In genomic region chr7:102119925-102120324, GRCh38 we compare ENCODE assay signal across 23 cellular contexts.
DNase-seq lines count a peak whose midpoint lies in the region; ATAC-seq and TF ChIP-seq lines count a peak whose summit lies in the region.
"Had no signal": no experiment of that assay in that cellular context is flagged by ENCODE, and none has a peak within 500 bp of the region (broad histone marks: within the 10 kb centered on the region; RNA-seq: fewer than 3 reads in every experiment).

No MANE protein-coding gene starts in this region.

- CTCF ChIA-PET in RWPE1 (lab: Yijun Ruan, JAX), result no interaction called here

- H3K4me3 Mint-ChIP-seq in nephron, result no peak overlapping the region
- H3K4me3 Mint-ChIP-seq: activated CD8-positive, alpha-beta memory T cell treated with anti-CD3 and anti-CD28 coated beads, Interleukin-2, amount 10 ng/mL, durations not matched to agents 7 days and 5 days; activated T-cell treated with anti-CD3 and anti-CD28 coated beads, Interleukin-2, amount 50 U/mL, for 72 hours; HFFc6; type B pancreatic cell had no signal

- peaks cover 60% of the 10 kb centered on the region for H3K36me3 Mint-ChIP-seq in nephron (ENCODE audit: low read depth)
- H3K36me3 Mint-ChIP-seq: activated CD8-positive, alpha-beta memory T cell treated with anti-CD3 and anti-CD28 coated beads, Interleukin-2, amount 10 ng/mL, durations not matched to agents 7 days and 5 days had no signal

- POLR2A ChIA-PET in RWPE1 (lab: Yijun Ruan, JAX; ENCODE audit: low non-redundant PET), result no interaction called here

- no peaks in the 10 kb centered on the region for H3K9me3 Mint-ChIP-seq in nephron
- H3K9me3 Mint-ChIP-seq: activated T-cell treated with anti-CD3 and anti-CD28 coated beads, Interleukin-2, amount 50 U/mL, for 72 hours; HFFc6; type B pancreatic cell had no signal

- peak overlapping the region; percentile 81 to 96 (median 93) for H3K27ac Mint-ChIP-seq in nephron
- H3K27ac Mint-ChIP-seq: activated CD8-positive, alpha-beta memory T cell treated with anti-CD3 and anti-CD28 coated beads, Interleukin-2, amount 10 ng/mL, durations not matched to agents 7 days and 5 days; HFFc6; type B pancreatic cell had no signal

- no peak overlapping the region for H3K4me3 ChIP-seq in testis
- H3K4me3 ChIP-seq: BLaER1 treated with 17β-estradiol and CSF1 and Interleukin-3, amounts not matched to agents 10 nM and 100 nM; gastrocnemius medialis; GM23248 had no signal

- no peak for DNase-seq in RWPE1 (ENCODE audit: low spot score)
- DNase-seq in testis, result no peak
- DNase-seq in DMS79 treated with DMSO at 0.1 percent for 48 hours (lab: John Stamatoyannopoulos, UW), result no peak
- no peak for DNase-seq in occipital lobe (lab: John Stamatoyannopoulos, UW)
- DNase-seq: activated CD4-positive, alpha-beta T cell treated with anti-CD3 and anti-CD28 coated beads, Interleukin-2, amount 50 U/mL, for 4 hours; activated CD8-positive, alpha-beta memory T cell treated with anti-CD3 and anti-CD28 coated beads, Interleukin-2, amount 10 ng/mL, durations not matched to agents 7 days and 5 days; activated naive CD4-positive, alpha-beta T cell; activated T-cell treated with anti-CD3 and anti-CD28 coated beads, Interleukin-2, amount 50 U/mL, for 72 hours; gastrocnemius medialis; GF-D8; GM23248; HFFc6; left cardiac atrium; NCI-H1694; NCI-H446; NCI-H774; stimulated activated CD4-positive, alpha-beta T cell treated with anti-CD3 and anti-CD28 coated beads, Interleukin-12 subunit alpha, Interleukin-12 subunit beta, amount 100 ng/mL, for 4 hours; stimulated activated CD4-positive, alpha-beta T cell treated with anti-CD3 and anti-CD28 coated beads, Interleukin-2, amount 100 ng/mL, for 48 hours had no signal

- TF ChIP-seq CTCF in RWPE1 (conservative IDR thresholded peaks at IDR 0.05; ENCODE audit: low read depth) (no peak), nephron (IDR thresholded peaks at IDR 0.05; ENCODE audit: unreplicated experiment in 3 of 3) (no peak), testis (IDR thresholded peaks at IDR 0.05) (no peak)

- intact Hi-C loops in testis (cut with DNase I; ENCODE audit: low total_unique reads), result no loop called here

- H3K27ac ChIP-seq in RWPE1, result peak overlapping the region; percentile 33
- H3K27ac ChIP-seq in cingulate gyrus (ENCODE audit: low read depth, low read length), result peak overlapping the region; percentile 78
- peak overlapping the region; percentile 6 to 12 for H3K27ac ChIP-seq in testis
- H3K27ac ChIP-seq: gastrocnemius medialis, GM23248 had no signal

- no peaks in the 10 kb centered on the region for H3K27me3 Mint-ChIP-seq in nephron (ENCODE audit: low read depth)
- H3K27me3 Mint-ChIP-seq: activated CD8-positive, alpha-beta memory T cell treated with anti-CD3 and anti-CD28 coated beads, Interleukin-2, amount 10 ng/mL, durations not matched to agents 7 days and 5 days; type B pancreatic cell had no signal

- TF ChIP-seq POLR2A in testis (IDR thresholded peaks at IDR 0.05), result no peak

- 68 to 82% methylated on average over 5 to 7 of the region's 7 CpGs for WGBS in testis, 2 donors

- H3K36me3 ChIP-seq in testis (ENCODE audit: low read depth, missing control alignments), result no peaks in the 10 kb centered on the region

- no peak for ATAC-seq in GM19395 (IDR thresholded peaks at IDR 0.05; ENCODE audit: unreplicated experiment)
- ATAC-seq: activated CD8-positive, alpha-beta memory T cell treated with anti-CD3 and anti-CD28 coated beads, Interleukin-2, amount 10 ng/mL, durations not matched to agents 7 days and 5 days; activated T-cell treated with anti-CD3 and anti-CD28 coated beads, Interleukin-2, amount 50 U/mL, for 72 hours; gastrocnemius medialis had no signal

- no peaks in the 10 kb centered on the region for H3K9me3 ChIP-seq in testis
- H3K9me3 ChIP-seq: BLaER1 treated with 17β-estradiol and CSF1 and Interleukin-3, amounts not matched to agents 10 nM and 100 nM; gastrocnemius medialis had no signal

- H3K4me1 Mint-ChIP-seq in nephron, result peaks cover 50% of the 10 kb centered on the region

- no peaks in the 10 kb centered on the region for H3K27me3 ChIP-seq in testis
- H3K27me3 ChIP-seq: BLaER1 treated with 17β-estradiol and CSF1 and Interleukin-3, amounts not matched to agents 10 nM and 100 nM; gastrocnemius medialis had no signal

- H3K4me1 ChIP-seq in testis, result peaks cover 10% of the 10 kb centered on the region

Comparison
In these comparisons a context has a peak if more than half of its experiments do, and no peak if none do; other contexts are left out.
1. H3K27ac ChIP-seq: peak in every context shown above with its lines; median percentile 78 in cingulate gyrus; 33 in RWPE1; 9 in testis.